ENCODE assay signal across 10 cellular contexts in the genomic region with DNA sequence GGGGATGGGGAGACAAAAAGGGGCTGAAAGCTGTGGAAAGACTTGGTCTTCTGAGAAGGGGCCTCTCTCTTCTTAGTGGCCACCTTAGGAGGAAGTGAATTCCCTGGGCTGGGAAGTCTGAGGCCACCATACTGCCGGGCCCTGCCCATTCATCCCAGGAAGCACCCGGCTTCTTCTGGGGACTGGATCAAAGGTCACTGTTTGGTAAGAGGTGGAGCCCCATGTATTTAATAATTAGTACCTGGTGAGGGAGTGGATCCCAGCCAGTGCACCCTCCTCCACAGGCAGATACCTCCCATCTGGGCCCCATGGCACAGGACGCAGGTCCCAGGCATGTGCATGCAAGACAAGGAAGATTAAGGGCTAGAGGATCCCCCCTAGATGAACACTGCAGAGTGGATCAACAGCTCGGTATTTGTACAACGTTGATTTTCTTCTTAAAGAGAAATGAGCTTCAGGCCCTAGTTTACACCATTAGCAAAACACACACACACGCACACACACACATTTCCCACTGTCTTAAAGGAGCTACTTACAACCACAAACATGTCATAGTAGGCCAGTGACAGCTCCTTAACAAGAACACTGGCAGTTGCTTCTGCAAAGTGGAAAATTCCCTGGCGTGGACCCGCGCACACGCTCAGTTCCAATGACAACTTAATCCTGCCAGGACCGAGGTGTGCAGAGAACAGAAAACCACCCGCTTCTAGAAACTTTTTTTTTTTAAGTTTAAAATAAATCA.
A peak's percentile ranks its signal among the peaks of the same experiment; 100 is the strongest.
DNase-seq lines count a peak whose midpoint lies in the region; ATAC-seq and TF ChIP-seq lines count a peak whose summit lies in the region.
"Had no signal": no experiment of that assay in that cellular context is flagged by ENCODE, and none has a peak within 500 bp of the region (broad histone marks: within the 10 kb centered on the region; RNA-seq: fewer than 3 reads in every experiment).

No MANE protein-coding gene starts in this region.

- no peak overlapping the region for H3K9ac ChIP-seq in DND-41 (ENCODE audit: low read depth, low read length)
- H3K9ac ChIP-seq in PC-3 (ENCODE audit: low read length): no peak overlapping the region

- H3K27me3 ChIP-seq in DND-41 (ENCODE audit: insufficient read depth, low read length, poor library complexity) (no peaks in the 10 kb centered on the region), PC-3 (ENCODE audit: low read length) (no peaks in the 10 kb centered on the region)
- H3K27me3 ChIP-seq: colonic mucosa had no signal

- CTCF ChIA-PET in T-cell (lab: Charles Lee) (no interaction called here), PC-3 (lab: Charles Lee) (interaction anchor here (0.5 to 0.6 kb wide), 3 partner anchors 181 to 517 kb away, joined by 3 to 5 read pairs (median 4); no protein-coding TSS in a partner anchor)

- H3K4me2 ChIP-seq in DND-41 (ENCODE audit: insufficient read depth, low read length) (no peak overlapping the region), PC-3 (ENCODE audit: low read length) (no peak overlapping the region)

- H3K4me3 ChIP-seq in DND-41 (ENCODE audit: low read depth in 1 of 2, low read length in 2 of 2) (no peak overlapping the region), fibroblast of the aortic adventitia (ENCODE audit: low read depth, low read length) (no peak overlapping the region), PC-3 (ENCODE audit: low read length) (no peak overlapping the region)
- H3K4me3 ChIP-seq: colonic mucosa had no signal

- H3K79me2 ChIP-seq in DND-41 (ENCODE audit: insufficient read depth, low read length): peaks cover 96% of the 10 kb centered on the region
- no peaks in the 10 kb centered on the region for H3K79me2 ChIP-seq in PC-3 (ENCODE audit: low read length)

- ATAC-seq in DND-41 (ENCODE audit: insufficient read depth, low read depth) (no peak), T-cell (replicated peaks in 1 of 4) (peak in 1 of 4 experiments; percentile 40), GM18868 (IDR thresholded peaks at IDR 0.05; ENCODE audit: unreplicated experiment) (no peak), HG03097 (IDR thresholded peaks at IDR 0.05; ENCODE audit: low FRiP score, unreplicated experiment) (no peak), PC-3 (no peak)

- H3K36me3 Mint-ChIP-seq in T-cell: no peaks in the 10 kb centered on the region

- peak overlapping the region in 1 of 3 donors; percentile 45 for H3K4me3 Mint-ChIP-seq in T-cell

- DNase-seq in DND-41: no peak
- DNase-seq in T-cell: peak in 18 of 34 experiments; percentile 2 to 53 (median 25)
- peak; percentile 34 for DNase-seq in fibroblast of the aortic adventitia (ENCODE audit: low read depth)
- DNase-seq in occipital lobe (lab: John Stamatoyannopoulos, UW): peak; percentile 61
- no peak for DNase-seq in mesenteric fat pad (ENCODE audit: low spot score)
- no peak for DNase-seq in PC-3
- DNase-seq: colonic mucosa, midbrain had no signal

- H3K4me1 ChIP-seq in DND-41 (ENCODE audit: insufficient read depth, low read length) (peaks cover 45% of the 10 kb centered on the region), PC-3 (ENCODE audit: insufficient read depth, low read length) (no peaks in the 10 kb centered on the region)

- H4K20me1 ChIP-seq in DND-41 (ENCODE audit: insufficient read depth, low read length) (peaks cover 41% of the 10 kb centered on the region), PC-3 (ENCODE audit: low read length) (no peaks in the 10 kb centered on the region)

- H3F3A ChIP-seq in PC-3 (ENCODE audit: low read length, unreplicated experiment): no peaks in the 10 kb centered on the region

- H3K27ac ChIP-seq in DND-41 (ENCODE audit: low read length) (peak overlapping the region; percentile 40; the same call in 1 of the 2 replicates), PC-3 (ENCODE audit: low read length) (no peak overlapping the region)

- peaks cover 90 to 94% (median 92%) of the 10 kb centered on the region in 3 donors for H3K4me1 Mint-ChIP-seq in T-cell

- no TSS peak for BruUV-seq in PC-3 (replicated peaks; lab: Mats Ljungman, UMichigan)

- no peak overlapping the region for H2AFZ ChIP-seq in DND-41 (ENCODE audit: low read depth, low read length)
- no peak overlapping the region for H2AFZ ChIP-seq in PC-3 (ENCODE audit: low read length)

- peak overlapping the region; percentile 58 to 79 for H3K27ac Mint-ChIP-seq in T-cell

- intact Hi-C loops in PC-3 (cut with micrococcal nuclease): no loop called here

- TF ChIP-seq CTCF in DND-41 (IDR thresholded peaks at IDR 0.05; ENCODE audit: borderline replicate concordance, extremely low read depth, low read length, poor library complexity, severe bottlenecking) (no peak), fibroblast of the aortic adventitia (IDR thresholded peaks at IDR 0.05; ENCODE audit: insufficient read depth, low read length) (no peak), PC-3 (conservative IDR thresholded peaks at IDR 0.05; ENCODE audit: low read depth, low read length) (no peak)

- no peaks in the 10 kb centered on the region for H3K9me2 ChIP-seq in PC-3 (replicated peaks; ENCODE audit: low read length)

- no peaks in the 10 kb centered on the region for H3K27me3 Mint-ChIP-seq in T-cell

- no peaks in the 10 kb centered on the region for H3K36me3 ChIP-seq in DND-41 (ENCODE audit: insufficient read depth, low read length)
- H3K36me3 ChIP-seq in PC-3 (ENCODE audit: low read depth, low read length): no peaks in the 10 kb centered on the region
- H3K36me3 ChIP-seq: colonic mucosa had no signal

- H3K9me3 Mint-ChIP-seq in T-cell: no peaks in the 10 kb centered on the region

- no peaks in the 10 kb centered on the region for H3K9me3 ChIP-seq in DND-41 (ENCODE audit: insufficient read depth, low read length, severe bottlenecking)
- H3K9me3 ChIP-seq in PC-3 (ENCODE audit: low read length): no peaks in the 10 kb centered on the region
- H3K9me3 ChIP-seq: colonic mucosa had no signal

- POLR2A ChIA-PET in T-cell (lab: Charles Lee) (interaction anchor here (0.5 to 0.9 kb wide), 2 partner anchors 173 to 239 kb away, joined by 4 to 5 read pairs; no protein-coding TSS in a partner anchor), PC-3 (lab: Charles Lee; ENCODE audit: unreplicated experiment) (no interaction called here)

Comparison
In these comparisons a context has a peak if more than half of its experiments do, and no peak if none do; other contexts are left out.
1. DNase-seq: peak in T-cell (18 of 34), fibroblast of the aortic adventitia (single experiment) and occipital lobe (single experiment); none in DND-41 (single experiment), mesenteric fat pad (single experiment) and PC-3 (single experiment).